ENCODE assay signal across 1 cellular context in genomic region chr6:36765943-36766648, GRCh38.
A peak's percentile ranks its signal among the peaks of the same experiment; 100 is the strongest.
TF ChIP-seq lines count a peak whose summit lies in the region.

No MANE protein-coding gene starts in this region.

TF ChIP-seq in K562, 482 proteins besides CTCF, POLR2A, EP300 and RAD21 (continued from another document and continues in another):
- TF ChIP-seq CUX1 (CRISPR knock-in tag; IDR thresholded peaks at IDR 0.05): no peak
- no peak for TF ChIP-seq ATF4 (CRISPR knock-in tag; IDR thresholded peaks at IDR 0.05)
- no peak for TF ChIP-seq ZNF280B (CRISPR knock-in tag; IDR thresholded peaks at IDR 0.05)
- 0 out of 2 replicates have a peak, but pooled peaks have one; percentile 61 for TF ChIP-seq ZBTB9 (CRISPR knock-in tag; IDR thresholded peaks at IDR 0.05)
- TF ChIP-seq POLR2G (IDR thresholded peaks at IDR 0.05; ENCODE audit: low read depth, low read length): no peak
- 0 out of 2 replicates have a peak, but pooled peaks have one; percentile 37 for TF ChIP-seq MYC (IDR thresholded peaks at IDR 0.05; ENCODE audit: low read depth, low read length)
- no peak for TF ChIP-seq MYC (CRISPR knock-in tag; IDR thresholded peaks at IDR 0.05; ENCODE audit: borderline replicate concordance, low read depth)
- TF ChIP-seq, protein P1, sequence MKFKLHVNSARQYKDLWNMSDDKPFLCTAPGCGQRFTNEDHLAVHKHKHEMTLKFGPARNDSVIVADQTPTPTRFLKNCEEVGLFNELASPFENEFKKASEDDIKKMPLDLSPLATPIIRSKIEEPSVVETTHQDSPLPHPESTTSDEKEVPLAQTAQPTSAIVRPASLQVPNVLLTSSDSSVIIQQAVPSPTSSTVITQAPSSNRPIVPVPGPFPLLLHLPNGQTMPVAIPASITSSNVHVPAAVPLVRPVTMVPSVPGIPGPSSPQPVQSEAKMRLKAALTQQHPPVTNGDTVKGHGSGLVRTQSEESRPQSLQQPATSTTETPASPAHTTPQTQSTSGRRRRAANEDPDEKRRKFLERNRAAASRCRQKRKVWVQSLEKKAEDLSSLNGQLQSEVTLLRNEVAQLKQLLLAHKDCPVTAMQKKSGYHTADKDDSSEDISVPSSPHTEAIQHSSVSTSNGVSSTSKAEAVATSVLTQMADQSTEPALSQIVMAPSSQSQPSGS (CRISPR knock-in tag; IDR thresholded peaks at IDR 0.05): no peak
- 0 out of 2 replicates have a peak, but pooled peaks have one; percentile 22 for TF ChIP-seq CREM (IDR thresholded peaks at IDR 0.05; ENCODE audit: low read depth)
- no peak for TF ChIP-seq YBX1 (IDR thresholded peaks at IDR 0.05)
- no peak for TF ChIP-seq RBFOX2 (IDR thresholded peaks at IDR 0.05; ENCODE audit: low read depth, low read length)
- TF ChIP-seq CC2D1A (IDR thresholded peaks at IDR 0.05): peak; percentile 87; the same call in 1 of the 2 replicates
- TF ChIP-seq MCM2 (IDR thresholded peaks at IDR 0.05; ENCODE audit: low read depth): no peak
- no peak for TF ChIP-seq SAFB2 (IDR thresholded peaks at IDR 0.05; ENCODE audit: borderline replicate concordance, low read depth, low read length, severe bottlenecking)
- no peak for TF ChIP-seq ZNF23 (CRISPR knock-in tag; IDR thresholded peaks at IDR 0.05)
- no peak for TF ChIP-seq HNRNPLL (IDR thresholded peaks at IDR 0.05; ENCODE audit: low read depth, low read length, poor library complexity, severe bottlenecking)
- no peak for TF ChIP-seq LEF1 (IDR thresholded peaks at IDR 0.05)
- no peak for TF ChIP-seq BCOR (IDR thresholded peaks at IDR 0.05)
- no peak for TF ChIP-seq TGIF2 (CRISPR knock-in tag; IDR thresholded peaks at IDR 0.05)
- no peak for TF ChIP-seq BDP1 (IDR thresholded peaks at IDR 0.05; ENCODE audit: insufficient read depth, insufficient read length)
- TF ChIP-seq RHOXF2B (CRISPR knock-in tag; conservative IDR thresholded peaks at IDR 0.05): no peak
- no peak for TF ChIP-seq PCBP1 (IDR thresholded peaks at IDR 0.05; ENCODE audit: low read depth, low read length, poor library complexity, severe bottlenecking)
- no peak for TF ChIP-seq ZNF212 (CRISPR knock-in tag; IDR thresholded peaks at IDR 0.05)
- TF ChIP-seq SMAD4 (CRISPR knock-in tag; conservative IDR thresholded peaks at IDR 0.05): 0 out of 2 replicates have a peak, but pooled peaks have one; percentile 22
- TF ChIP-seq TSC22D4 (tag; IDR thresholded peaks at IDR 0.05): no peak
- 0 out of 2 replicates have a peak, but pooled peaks have one; percentile 16 for TF ChIP-seq ZNF79 (CRISPR knock-in tag; IDR thresholded peaks at IDR 0.05; ENCODE audit: low read depth)
- TF ChIP-seq ZNF324 (CRISPR knock-in tag; IDR thresholded peaks at IDR 0.05): no peak
- no peak for TF ChIP-seq RBM15 (IDR thresholded peaks at IDR 0.05; ENCODE audit: insufficient read depth, low read length)
- no peak for TF ChIP-seq ZNF140 (CRISPR knock-in tag; IDR thresholded peaks at IDR 0.05)
- no peak for TF ChIP-seq MEF2D (tag; conservative IDR thresholded peaks at IDR 0.05; ENCODE audit: low read depth)
- TF ChIP-seq HMG20A (CRISPR knock-in tag; conservative IDR thresholded peaks at IDR 0.05): no peak
- no peak for TF ChIP-seq KAT7 (CRISPR knock-in tag; IDR thresholded peaks at IDR 0.05; ENCODE audit: borderline replicate concordance)
- TF ChIP-seq ARID4B (CRISPR knock-in tag; IDR thresholded peaks at IDR 0.05): peak; percentile 44; the same call in 1 of the 2 replicates
- TF ChIP-seq ETS2 (tag; IDR thresholded peaks at IDR 0.05; ENCODE audit: borderline replicate concordance, poor library complexity, severe bottlenecking): no peak
- TF ChIP-seq FOXK2 (conservative IDR thresholded peaks at IDR 0.05 in 1 of 2, IDR thresholded peaks at IDR 0.05 in 1 of 2; ENCODE audit: low read depth in 2 of 2): no peak
- peak; percentile 86 for TF ChIP-seq RFX1 (IDR thresholded peaks at IDR 0.05)
- no peak for TF ChIP-seq SRSF1 (IDR thresholded peaks at IDR 0.05; ENCODE audit: low read depth, low read length)
- peak; percentile 58; the same call in 1 of the 2 replicates for TF ChIP-seq FOXP1 (CRISPR knock-in tag; IDR thresholded peaks at IDR 0.05)
- TF ChIP-seq POU5F1 (IDR thresholded peaks at IDR 0.05; ENCODE audit: borderline replicate concordance, low read depth, low read length, partially characterized antibody): no peak
- TF ChIP-seq TAF7 (tag; IDR thresholded peaks at IDR 0.05): no peak
- TF ChIP-seq ARHGAP35 (IDR thresholded peaks at IDR 0.05; ENCODE audit: partially characterized antibody): no peak
- TF ChIP-seq ILK (tag; IDR thresholded peaks at IDR 0.05; ENCODE audit: borderline replicate concordance, low read depth): no peak
- TF ChIP-seq, protein P2, sequence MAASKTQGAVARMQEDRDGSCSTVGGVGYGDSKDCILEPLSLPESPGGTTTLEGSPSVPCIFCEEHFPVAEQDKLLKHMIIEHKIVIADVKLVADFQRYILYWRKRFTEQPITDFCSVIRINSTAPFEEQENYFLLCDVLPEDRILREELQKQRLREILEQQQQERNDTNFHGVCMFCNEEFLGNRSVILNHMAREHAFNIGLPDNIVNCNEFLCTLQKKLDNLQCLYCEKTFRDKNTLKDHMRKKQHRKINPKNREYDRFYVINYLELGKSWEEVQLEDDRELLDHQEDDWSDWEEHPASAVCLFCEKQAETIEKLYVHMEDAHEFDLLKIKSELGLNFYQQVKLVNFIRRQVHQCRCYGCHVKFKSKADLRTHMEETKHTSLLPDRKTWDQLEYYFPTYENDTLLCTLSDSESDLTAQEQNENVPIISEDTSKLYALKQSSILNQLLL (CRISPR knock-in tag; IDR thresholded peaks at IDR 0.05; ENCODE audit: borderline replicate concordance): no peak
- no peak for TF ChIP-seq DIDO1 (tag; IDR thresholded peaks at IDR 0.05; ENCODE audit: low read depth)
- no peak for TF ChIP-seq ATF7 (IDR thresholded peaks at IDR 0.05)
- TF ChIP-seq HIVEP1 (CRISPR knock-in tag; IDR thresholded peaks at IDR 0.05): no peak
- no peak for TF ChIP-seq STAT5A (IDR thresholded peaks at IDR 0.05; ENCODE audit: borderline replicate concordance, low read length)
- TF ChIP-seq CBX8 (IDR thresholded peaks at IDR 0.05; ENCODE audit: borderline replicate concordance, extremely low read depth, low read depth, low read length, poor library complexity, severe bottlenecking): no peak
- TF ChIP-seq ETV5 (CRISPR knock-in tag; IDR thresholded peaks at IDR 0.05; ENCODE audit: low read depth): 0 out of 2 replicates have a peak, but pooled peaks have one; percentile 42
- TF ChIP-seq, protein P3, sequence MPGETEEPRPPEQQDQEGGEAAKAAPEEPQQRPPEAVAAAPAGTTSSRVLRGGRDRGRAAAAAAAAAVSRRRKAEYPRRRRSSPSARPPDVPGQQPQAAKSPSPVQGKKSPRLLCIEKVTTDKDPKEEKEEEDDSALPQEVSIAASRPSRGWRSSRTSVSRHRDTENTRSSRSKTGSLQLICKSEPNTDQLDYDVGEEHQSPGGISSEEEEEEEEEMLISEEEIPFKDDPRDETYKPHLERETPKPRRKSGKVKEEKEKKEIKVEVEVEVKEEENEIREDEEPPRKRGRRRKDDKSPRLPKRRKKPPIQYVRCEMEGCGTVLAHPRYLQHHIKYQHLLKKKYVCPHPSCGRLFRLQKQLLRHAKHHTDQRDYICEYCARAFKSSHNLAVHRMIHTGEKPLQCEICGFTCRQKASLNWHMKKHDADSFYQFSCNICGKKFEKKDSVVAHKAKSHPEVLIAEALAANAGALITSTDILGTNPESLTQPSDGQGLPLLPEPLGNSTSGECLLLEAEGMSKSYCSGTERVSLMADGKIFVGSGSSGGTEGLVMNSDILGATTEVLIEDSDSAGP (CRISPR knock-in tag; IDR thresholded peaks at IDR 0.05): no peak
- no peak for TF ChIP-seq MCM7 (IDR thresholded peaks at IDR 0.05)
- TF ChIP-seq HMGN3 (IDR thresholded peaks at IDR 0.05; ENCODE audit: borderline replicate concordance, extremely low read depth, insufficient read length, low read depth, low read length): no peak
- no peak for TF ChIP-seq CREBBP (IDR thresholded peaks at IDR 0.05; ENCODE audit: low read depth, low read length)
- no peak for TF ChIP-seq ZNF384 (IDR thresholded peaks at IDR 0.05; ENCODE audit: low read depth, low read length)
- TF ChIP-seq RUNX1 (IDR thresholded peaks at IDR 0.05; ENCODE audit: low read depth): no peak
